Comparison of ENCODE assay signal across 11 cellular contexts in the genomic region with DNA sequence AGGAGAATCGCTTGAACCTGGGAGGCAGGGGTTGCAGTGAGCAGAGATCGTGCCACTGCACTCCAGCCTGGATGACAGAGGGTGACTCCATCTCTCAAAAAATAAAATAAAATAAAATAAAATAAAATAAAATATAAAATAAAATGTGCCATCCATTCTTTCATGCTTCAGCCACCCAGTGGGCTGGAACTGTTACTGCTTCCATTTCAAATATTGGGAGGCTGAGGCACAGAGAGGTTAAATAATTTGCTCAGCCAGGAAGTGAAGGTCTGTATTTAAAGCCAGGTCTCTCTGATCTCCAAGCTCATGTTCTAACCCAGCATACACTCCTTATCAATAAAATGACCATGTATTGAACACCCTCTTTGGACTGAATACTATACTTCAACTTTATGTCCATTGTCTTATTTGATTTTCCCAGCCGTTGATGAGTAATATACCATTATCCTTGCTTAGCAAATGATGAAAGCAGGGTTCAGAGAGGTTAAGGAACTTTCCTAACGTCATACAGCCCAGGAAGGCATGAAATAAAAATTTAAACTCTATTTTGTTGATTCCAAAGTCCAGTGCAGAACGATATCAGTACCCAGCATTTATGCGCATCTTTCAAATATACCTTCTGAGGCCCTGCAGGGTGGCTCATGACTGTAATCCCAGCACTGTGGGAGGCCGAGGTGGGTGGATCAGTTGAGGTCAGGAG. TPM values are rescaled to one million over a fixed set of nuclear protein-coding genes. Genes with fewer than 3 reads are reported as not detected.
DNase-seq lines count a peak whose midpoint lies in the region; ATAC-seq and TF ChIP-seq lines count a peak whose summit lies in the region.
"Had no signal": no experiment of that assay in that cellular context is flagged by ENCODE, and none has a peak within 500 bp of the region (broad histone marks: within the 10 kb centered on the region; RNA-seq: fewer than 3 reads in every experiment).

No MANE protein-coding gene starts in this region.

- no peak for TF ChIP-seq POLR2A in NB4 (IDR thresholded peaks at IDR 0.05; ENCODE audit: extremely low read depth, insufficient read length)

- no TSS peak for BruUV-seq in Calu3 (replicated peaks; lab: Mats Ljungman, UMichigan)

- no peak overlapping the region for H3K4me3 ChIP-seq in NB4 (ENCODE audit: low read depth, low read length)

- CTCF ChIA-PET in Calu3 (lab: Charles Lee): interaction anchor here (0.6 kb wide), 2 partner anchors 10 to 169 kb away, joined by 8 to 9 read pairs; no protein-coding TSS in a partner anchor

- H3K36me3 Mint-ChIP-seq in Calu3 (ENCODE audit: insufficient read depth, unreplicated experiment) (peaks cover 11% of the 10 kb centered on the region), naive B cell (no peaks in the 10 kb centered on the region)
- H3K36me3 Mint-ChIP-seq in natural killer cell treated with Interleukin-12 subunit alpha and Interleukin-12 subunit beta and Interleukin-15 and Interleukin-18, amount 100 ng/mL, for 72 hours: no peaks in the 10 kb centered on the region
- H3K36me3 Mint-ChIP-seq: stimulated activated effector memory CD8-positive, alpha-beta T cell treated with anti-CD3 and anti-CD28 coated beads, Interleukin-12 subunit alpha, Interleukin-12 subunit beta, amount 100 ng/mL, for 72 hours had no signal

- TF ChIP-seq CTCF in Calu3 (IDR thresholded peaks at IDR 0.05; ENCODE audit: unreplicated experiment) (peak; percentile 59), NB4 (IDR thresholded peaks at IDR 0.05; ENCODE audit: low read depth, low read length) (peak; percentile 14)

- DNase-seq in Calu3: no peak
- DNase-seq in NB4 (ENCODE audit: low read depth): peak; percentile 45
- DNase-seq in dermis blood vessel endothelial cell: peak; percentile 68
- DNase-seq in naive B cell: no peak
- DNase-seq in epidermal melanocyte (ENCODE audit: insufficient read length, low spot score): no peak
- DNase-seq in natural killer cell treated with Interleukin-12 subunit alpha and Interleukin-12 subunit beta and Interleukin-15 and Interleukin-18, amount 100 ng/mL, for 72 hours (ENCODE audit: low spot score): no peak
- no peak for DNase-seq in SW 1271 (lab: John Stamatoyannopoulos, UW)
- DNase-seq: activated effector memory CD4-positive, alpha-beta T cell treated with anti-CD3 and anti-CD28 coated beads, Interleukin-2, amount 50 U/mL, for 16 hours; effector CD4-positive, alpha-beta T cell had no signal

- intact Hi-C loops in Calu3 (cut with micrococcal nuclease; ENCODE audit: unreplicated experiment): no loop called here

- peaks cover 49% of the 10 kb centered on the region for H3K4me1 Mint-ChIP-seq in Calu3 (ENCODE audit: low read depth, unreplicated experiment)
- peaks cover 40 to 64% (median 58%) of the 10 kb centered on the region in 3 donors for H3K4me1 Mint-ChIP-seq in naive B cell
- H3K4me1 Mint-ChIP-seq in natural killer cell treated with Interleukin-12 subunit alpha and Interleukin-12 subunit beta and Interleukin-15 and Interleukin-18, amount 100 ng/mL, for 72 hours (ENCODE audit: low read depth in 2 of 2): peaks cover 16 to 19% of the 10 kb centered on the region in 2 donors

- H3K27me3 Mint-ChIP-seq in Calu3 (ENCODE audit: unreplicated experiment) (no peaks in the 10 kb centered on the region), naive B cell (no peaks in the 10 kb centered on the region)
- H3K27me3 Mint-ChIP-seq in natural killer cell treated with Interleukin-12 subunit alpha and Interleukin-12 subunit beta and Interleukin-15 and Interleukin-18, amount 100 ng/mL, for 72 hours: no peaks in the 10 kb centered on the region

- no peak overlapping the region for H3K4me3 Mint-ChIP-seq in Calu3 (ENCODE audit: low read depth, unreplicated experiment)
- peak overlapping the region in 7 of 8 donors; percentile 3 to 89 (median 58) for H3K4me3 Mint-ChIP-seq in naive B cell
- H3K4me3 Mint-ChIP-seq in natural killer cell treated with Interleukin-12 subunit alpha and Interleukin-12 subunit beta and Interleukin-15 and Interleukin-18, amount 100 ng/mL, for 72 hours: no peak overlapping the region
- H3K4me3 Mint-ChIP-seq: stimulated activated effector memory CD8-positive, alpha-beta T cell treated with anti-CD3 and anti-CD28 coated beads, Interleukin-12 subunit alpha, Interleukin-12 subunit beta, amount 100 ng/mL, for 72 hours had no signal

- H3K9me3 Mint-ChIP-seq in Calu3 (ENCODE audit: low read depth, unreplicated experiment) (no peaks in the 10 kb centered on the region), naive B cell (no peaks in the 10 kb centered on the region)
- H3K9me3 Mint-ChIP-seq in natural killer cell treated with Interleukin-12 subunit alpha and Interleukin-12 subunit beta and Interleukin-15 and Interleukin-18, amount 100 ng/mL, for 72 hours: no peaks in the 10 kb centered on the region
- H3K9me3 Mint-ChIP-seq: stimulated activated effector memory CD8-positive, alpha-beta T cell treated with anti-CD3 and anti-CD28 coated beads, Interleukin-12 subunit alpha, Interleukin-12 subunit beta, amount 100 ng/mL, for 72 hours had no signal

- no peak overlapping the region for H3K27ac Mint-ChIP-seq in Calu3 (ENCODE audit: unreplicated experiment)
- peak overlapping the region in 1 of 6 donors; percentile 69 for H3K27ac Mint-ChIP-seq in naive B cell
- no peak overlapping the region for H3K27ac Mint-ChIP-seq in natural killer cell treated with Interleukin-12 subunit alpha and Interleukin-12 subunit beta and Interleukin-15 and Interleukin-18, amount 100 ng/mL, for 72 hours

- ATAC-seq in naive B cell (ENCODE audit: low read depth in 2 of 2): no peak
- ATAC-seq in natural killer cell treated with Interleukin-12 subunit alpha and Interleukin-12 subunit beta and Interleukin-15 and Interleukin-18, amount 100 ng/mL, for 72 hours: no peak
- no peak for ATAC-seq in HG03565 (IDR thresholded peaks at IDR 0.05; ENCODE audit: unreplicated experiment)
- ATAC-seq: stimulated activated effector memory CD8-positive, alpha-beta T cell treated with anti-CD3 and anti-CD28 coated beads, Interleukin-12 subunit alpha, Interleukin-12 subunit beta, amount 100 ng/mL, for 72 hours had no signal

RNA-seq across cellular contexts. Expression of a gene that starts 25.8 kb away (rescaled TPM):
- 30.0 and 31.7 TPM in 2 replicates for total RNA-seq in Calu3 (2022)
- 6.6 and 8.4 TPM in 2 replicates for total RNA-seq in dermis blood vessel endothelial cell
- polyA plus RNA-seq in naive B cell (ENCODE audit: low read depth in 6 of 6): 10 to 100 TPM in 3 of 6 donors, 1 to 10 TPM in 3; 6.4 to 14.2 (median 10.7) TPM
- 10 to 100 TPM; 22.0 to 27.6 TPM for total RNA-seq in natural killer cell treated with Interleukin-12 subunit alpha and Interleukin-12 subunit beta and Interleukin-15 and Interleukin-18, amount 100 ng/mL, for 72 hours

Comparison
In these comparisons a context has a peak if more than half of its experiments do, and no peak if none do; other contexts are left out.
1. DNase-seq: peak in NB4 (single experiment) and dermis blood vessel endothelial cell (single experiment); none in Calu3 (single experiment), naive B cell (single experiment), epidermal melanocyte (single experiment), natural killer cell treated with Interleukin-12 subunit alpha and Interleukin-12 subunit beta and Interleukin-15 and Interleukin-18, amount 100 ng/mL, for 72 hours (single experiment) and SW 1271 (0 of 2).
2. H3K4me3 Mint-ChIP-seq: peak in naive B cell (7 of 8); none in Calu3 (single experiment) and natural killer cell treated with Interleukin-12 subunit alpha and Interleukin-12 subunit beta and Interleukin-15 and Interleukin-18, amount 100 ng/mL, for 72 hours (single experiment).